Comparison of ENCODE assay signal across 4 cellular contexts in the genomic region with DNA sequence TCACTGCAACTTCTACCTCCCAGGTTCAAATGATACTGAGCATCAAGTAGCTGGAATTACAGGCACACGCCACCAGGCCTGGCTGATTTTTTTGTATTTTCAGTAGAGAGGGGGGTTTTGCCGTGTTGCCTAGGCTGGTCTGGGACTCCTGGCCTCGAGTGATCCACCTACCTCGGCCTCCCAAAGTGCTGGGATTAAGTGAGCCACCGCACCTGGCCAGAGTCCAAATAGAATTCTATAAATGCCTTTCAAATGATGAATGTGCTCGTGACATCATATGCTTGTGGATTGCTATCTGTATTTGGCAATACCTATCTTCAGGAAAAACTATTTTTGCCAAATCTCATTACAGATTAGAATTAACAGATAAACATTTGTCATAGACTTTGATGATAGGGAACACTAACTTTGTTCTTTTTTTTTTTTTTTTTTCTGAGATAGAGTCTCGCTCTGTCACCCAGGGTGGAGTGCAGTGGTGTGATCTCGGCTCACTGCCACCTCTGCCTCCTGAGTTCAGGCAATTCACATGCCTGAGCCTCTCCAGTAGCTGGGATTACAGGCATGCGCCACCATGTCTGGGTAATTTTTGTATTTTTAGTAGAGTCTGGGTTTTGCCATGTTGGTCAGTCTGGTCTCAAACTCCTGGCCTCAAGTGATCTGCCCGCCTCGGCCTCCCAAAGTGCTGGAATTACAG. TPM values are rescaled to one million over a fixed set of nuclear protein-coding genes. Genes with fewer than 3 reads are reported as not detected.
"Had no signal": no experiment of that assay in that cellular context is flagged by ENCODE, and none has a peak within 500 bp of the region (broad histone marks: within the 10 kb centered on the region; RNA-seq: fewer than 3 reads in every experiment).

No MANE protein-coding gene starts in this region.

RNA-seq across cellular contexts. Expression of gene NPIPB8, which starts 55.5 kb away (rescaled TPM):
- total RNA-seq: NCI-H460, RPMI7951, SK-MEL-5 had no signal
- polyA plus RNA-seq: SK-N-SH had no signal

RNA-seq across cellular contexts. Expression of gene NPIPB9, which starts 58.2 kb away (rescaled TPM):
- total RNA-seq: RPMI7951 had no signal
